9 cellular contexts compared by ENCODE assay signal in the genomic region with DNA sequence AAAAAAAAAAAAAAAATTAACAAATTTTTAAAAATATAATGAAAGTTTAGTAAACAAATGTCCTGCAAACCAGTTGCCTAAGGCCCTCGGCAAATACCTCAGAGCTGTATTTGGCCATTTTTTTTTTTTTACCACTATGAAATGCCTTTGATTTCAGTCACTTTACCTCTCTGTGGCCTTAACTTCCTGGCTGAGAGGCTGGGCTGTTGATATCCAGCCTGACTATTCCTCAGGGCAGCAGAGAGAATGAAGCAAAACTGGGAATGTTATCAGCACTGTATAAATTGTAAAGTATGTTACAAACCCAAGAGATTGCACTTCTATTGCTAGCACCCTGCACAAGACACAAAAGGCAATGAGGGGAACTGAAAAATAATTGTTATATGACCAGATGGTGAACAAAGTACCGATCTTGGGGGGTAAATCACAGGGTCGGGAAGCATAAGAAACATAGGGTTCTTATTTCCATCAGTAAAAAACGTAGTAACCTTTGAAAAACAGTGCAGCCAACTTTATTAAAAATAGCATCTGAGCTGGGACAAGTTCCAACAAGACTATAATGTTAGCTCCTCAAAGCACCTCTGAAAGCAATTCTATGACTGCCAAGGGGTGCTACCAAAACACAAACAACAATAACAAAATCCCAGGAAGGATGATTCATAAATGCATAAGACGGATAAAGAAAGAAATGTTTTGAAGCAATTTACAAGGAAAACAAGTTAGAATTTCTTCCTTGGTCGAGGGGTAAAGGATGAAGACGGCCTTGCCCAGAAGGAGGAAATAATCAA. TPM values are rescaled to one million over a fixed set of nuclear protein-coding genes. Genes with fewer than 3 reads are reported as not detected.
A peak's percentile ranks its signal among the peaks of the same experiment; 100 is the strongest.
DNase-seq lines count a peak whose midpoint lies in the region; ATAC-seq and TF ChIP-seq lines count a peak whose summit lies in the region.
"Had no signal": no experiment of that assay in that cellular context is flagged by ENCODE, and none has a peak within 500 bp of the region (broad histone marks: within the 10 kb centered on the region; RNA-seq: fewer than 3 reads in every experiment).

No MANE protein-coding gene starts in this region.

- intact Hi-C loops in lower leg skin (cut with DNase I; ENCODE audit: low total_unique reads) = no loop called here

- H3K36me3 Mint-ChIP-seq in chondrocyte (ENCODE audit: low read depth) = no peaks in the 10 kb centered on the region

- no peak for TF ChIP-seq POLR2A in suprapubic skin (IDR thresholded peaks at IDR 0.05)
- no peak for TF ChIP-seq POLR2A in lower leg skin (IDR thresholded peaks at IDR 0.05)

- no peak for TF ChIP-seq EP300 in suprapubic skin (IDR thresholded peaks at IDR 0.05)

- H3K27me3 ChIP-seq in ACC112 (ENCODE audit: insufficient read depth, low read length) = no peaks in the 10 kb centered on the region
- H3K27me3 ChIP-seq in suprapubic skin = no peaks in the 10 kb centered on the region

- no peak for ATAC-seq in HG02981 (IDR thresholded peaks at IDR 0.05; ENCODE audit: unreplicated experiment)

- peak; percentile 42 for DNase-seq in LHCN-M2 (ENCODE audit: low read depth)
- no peak for DNase-seq in chondrocyte (ENCODE audit: low spot score)
- DNase-seq in myocyte (ENCODE audit: low read depth) = peak; percentile 21
- DNase-seq in suprapubic skin (ENCODE audit: low spot score in 2 of 2) = no peak
- DNase-seq in lower leg skin (ENCODE audit: low spot score in 2 of 2) = no peak
- DNase-seq in hypothalamus (lab: John Stamatoyannopoulos, UW) = no peak
- DNase-seq: NCI-H2081 treated with DMSO at 0.1 percent for 48 hours had no signal

- H3K27ac ChIP-seq in ACC112 (ENCODE audit: low read depth, low read length) = peak overlapping the region; percentile 52
- H3K27ac ChIP-seq in suprapubic skin = no peak overlapping the region

- H3K36me3 ChIP-seq in ACC112 (ENCODE audit: insufficient read depth, low read length) = no peaks in the 10 kb centered on the region
- no peaks in the 10 kb centered on the region for H3K36me3 ChIP-seq in suprapubic skin

- no peaks in the 10 kb centered on the region for H3K9me3 ChIP-seq in suprapubic skin

- H3K79me2 ChIP-seq in ACC112 (ENCODE audit: control insufficient read depth, insufficient read depth, low read length, unreplicated experiment) = peaks cover 47% of the 10 kb centered on the region

- TF ChIP-seq CTCF in chondrocyte (IDR thresholded peaks at IDR 0.05) (no peak), suprapubic skin (IDR thresholded peaks at IDR 0.05) (no peak), lower leg skin (IDR thresholded peaks at IDR 0.05) (no peak)

- H3K9me3 Mint-ChIP-seq in chondrocyte (ENCODE audit: low read depth) = no peaks in the 10 kb centered on the region

- no peaks in the 10 kb centered on the region for H3K27me3 Mint-ChIP-seq in chondrocyte (ENCODE audit: low read depth)

- H3K27ac Mint-ChIP-seq in chondrocyte (ENCODE audit: unreplicated experiment) = peak overlapping the region; percentile 75

- H2AFZ ChIP-seq in ACC112 (ENCODE audit: low read length, unreplicated experiment) = peak overlapping the region; percentile 78

- H3K4me1 ChIP-seq in ACC112 (ENCODE audit: control insufficient read depth, insufficient read depth, low read length, unreplicated experiment) (peaks cover 29% of the 10 kb centered on the region), suprapubic skin (peaks cover 25% of the 10 kb centered on the region)

- 46% methylated on average over 7 of the region's 7 CpGs for WGBS in suprapubic skin
- WGBS in lower leg skin, 2 donors = 36 to 37% methylated on average over 7 of the region's 7 CpGs

- no peak overlapping the region for H3K4me3 Mint-ChIP-seq in chondrocyte (ENCODE audit: unreplicated experiment)

- H3K4me1 Mint-ChIP-seq in chondrocyte (ENCODE audit: low read depth) = peaks cover 40% of the 10 kb centered on the region

- H3K4me3 ChIP-seq in ACC112 (ENCODE audit: low read depth, low read length) (peak overlapping the region; percentile 50), suprapubic skin (no peak overlapping the region), lower leg skin (ENCODE audit: low read depth, poor library complexity, severe bottlenecking) (no peak overlapping the region)

RNA-seq across cellular contexts. Expression of gene USP46, which starts 18.1 kb away (rescaled TPM):
- total RNA-seq in LHCN-M2 (2014; rRNA removed) (18.3 and 19.2 TPM in 2 replicates), chondrocyte (24.9 to 27.3 TPM (median 27.0 TPM) in 3 replicates), myocyte (20.8 and 21.0 TPM in 2 replicates), suprapubic skin (10 to 100 TPM in 2 of 4 donors, 1 to 10 TPM in 2; 8.4 to 17.5 (median 10.5) TPM), lower leg skin (10 to 100 TPM in 3 of 4 donors, 1 to 10 TPM in 1; 7.5 to 16.7 (median 12.5) TPM)
- polyA plus RNA-seq in LHCN-M2 (2012) = 7.3 TPM
- polyA plus RNA-seq in myocyte (2012) = 12.2 TPM

Comparison
In these comparisons a context has a peak if more than half of its experiments do, and no peak if none do; other contexts are left out.
1. DNase-seq: peak in LHCN-M2 (single experiment) and myocyte (single experiment); none in chondrocyte (single experiment), suprapubic skin (0 of 2), lower leg skin (0 of 2) and hypothalamus (0 of 51).